ENCODE assay signal across 1 cellular context in genomic region chr19:2121416-2122051, GRCh38.
TF ChIP-seq lines count a peak whose summit lies in the region.

No MANE protein-coding gene starts in this region.

TF ChIP-seq in K562, 482 proteins besides CTCF, POLR2A, EP300 and RAD21:
- TF ChIP-seq ZNF347 (CRISPR knock-in tag; IDR thresholded peaks at IDR 0.05; ENCODE audit: low read depth) (no peak), ZNF551 (CRISPR knock-in tag; IDR thresholded peaks at IDR 0.05) (no peak), SMARCA5 (IDR thresholded peaks at IDR 0.05) (no peak), ZNF133 (CRISPR knock-in tag; IDR thresholded peaks at IDR 0.05) (no peak), IFI16 (CRISPR knock-in tag; IDR thresholded peaks at IDR 0.05) (no peak), TAF9B (IDR thresholded peaks at IDR 0.05; ENCODE audit: partially characterized antibody) (no peak), POLR2G (IDR thresholded peaks at IDR 0.05; ENCODE audit: low read depth, low read length) (0 out of 2 replicates have a peak, but pooled peaks have one; percentile 43), CXXC5 (CRISPR knock-in tag; IDR thresholded peaks at IDR 0.05) (no peak)
- TF ChIP-seq, protein P1, sequence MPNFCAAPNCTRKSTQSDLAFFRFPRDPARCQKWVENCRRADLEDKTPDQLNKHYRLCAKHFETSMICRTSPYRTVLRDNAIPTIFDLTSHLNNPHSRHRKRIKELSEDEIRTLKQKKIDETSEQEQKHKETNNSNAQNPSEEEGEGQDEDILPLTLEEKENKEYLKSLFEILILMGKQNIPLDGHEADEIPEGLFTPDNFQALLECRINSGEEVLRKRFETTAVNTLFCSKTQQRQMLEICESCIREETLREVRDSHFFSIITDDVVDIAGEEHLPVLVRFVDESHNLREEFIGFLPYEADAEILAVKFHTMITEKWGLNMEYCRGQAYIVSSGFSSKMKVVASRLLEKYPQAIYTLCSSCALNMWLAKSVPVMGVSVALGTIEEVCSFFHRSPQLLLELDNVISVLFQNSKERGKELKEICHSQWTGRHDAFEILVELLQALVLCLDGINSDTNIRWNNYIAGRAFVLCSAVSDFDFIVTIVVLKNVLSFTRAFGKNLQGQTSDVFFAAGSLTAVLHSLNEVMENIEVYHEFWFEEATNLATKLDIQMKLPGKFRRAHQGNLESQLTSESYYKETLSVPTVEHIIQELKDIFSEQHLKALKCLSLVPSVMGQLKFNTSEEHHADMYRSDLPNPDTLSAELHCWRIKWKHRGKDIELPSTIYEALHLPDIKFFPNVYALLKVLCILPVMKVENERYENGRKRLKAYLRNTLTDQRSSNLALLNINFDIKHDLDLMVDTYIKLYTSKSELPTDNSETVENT (CRISPR knock-in tag; IDR thresholded peaks at IDR 0.05) = no peak
